ENCODE assay signal across 11 cellular contexts in genomic region chr14:59631237-59631636, GRCh38. TPM values are rescaled to one million over a fixed set of nuclear protein-coding genes. Genes with fewer than 3 reads are reported as not detected.
DNase-seq lines count a peak whose midpoint lies in the region; ATAC-seq and TF ChIP-seq lines count a peak whose summit lies in the region.
"Had no signal": no experiment of that assay in that cellular context is flagged by ENCODE, and none has a peak within 500 bp of the region (broad histone marks: within the 10 kb centered on the region; RNA-seq: fewer than 3 reads in every experiment).

No MANE protein-coding gene starts in this region.

- no peak overlapping the region for H3K4me3 ChIP-seq in parathyroid adenoma (ENCODE audit: low read depth, low read length)
- H3K4me3 ChIP-seq: BLaER1 had no signal

- no peaks in the 10 kb centered on the region for H3K79me2 ChIP-seq in parathyroid adenoma

- no peak overlapping the region for H2AFZ ChIP-seq in parathyroid adenoma

- H3K9me3 ChIP-seq in parathyroid adenoma (ENCODE audit: control insufficient read depth, low read length): no peaks in the 10 kb centered on the region
- H3K9me3 ChIP-seq: heart left ventricle had no signal

- no peaks in the 10 kb centered on the region for H3K36me3 ChIP-seq in parathyroid adenoma (ENCODE audit: control insufficient read depth, insufficient read depth, low read length)
- H3K36me3 ChIP-seq: BLaER1, heart left ventricle had no signal

- DNase-seq in NCI-H146 (lab: John Stamatoyannopoulos, UW) (peak; percentile 41), NCI-H146 treated with DMSO at 0.1 percent for 48 hours (lab: John Stamatoyannopoulos, UW; ENCODE audit: unreplicated experiment) (no peak), NCI-H1694 treated with DMSO at 0.1 percent for 48 hours (lab: John Stamatoyannopoulos, UW) (peak; percentile 35), cerebellar cortex (ENCODE audit: low spot score) (peak; percentile 37), mesenteric fat pad (ENCODE audit: low spot score) (no peak)
- no peak for DNase-seq in stimulated activated CD8-positive, alpha-beta memory T cell treated with anti-CD3 and anti-CD28 coated beads, Interleukin-4, amount 100 ng/mL, for 48 hours
- DNase-seq: activated CD4-positive, alpha-beta T cell treated with anti-CD3 and anti-CD28 coated beads, Interleukin-2, amount 10 ng/mL, durations not matched to agents 24 days and 14 days; heart left ventricle had no signal

- H3K4me2 ChIP-seq in parathyroid adenoma (ENCODE audit: low read length): no peak overlapping the region
- H3K4me2 ChIP-seq: BLaER1 had no signal

- H3K27ac ChIP-seq in parathyroid adenoma: no peak overlapping the region
- H3K27ac ChIP-seq: BLaER1, heart left ventricle had no signal

- ATAC-seq in GM18520 (IDR thresholded peaks at IDR 0.05; ENCODE audit: unreplicated experiment): no peak

- H3K27me3 ChIP-seq in parathyroid adenoma (ENCODE audit: control insufficient read depth, insufficient read depth, low read length): no peaks in the 10 kb centered on the region
- H3K27me3 ChIP-seq: BLaER1 had no signal

- no peak overlapping the region for H3K9ac ChIP-seq in parathyroid adenoma
- H3K9ac ChIP-seq: BLaER1 had no signal

- no peaks in the 10 kb centered on the region for H3K4me1 ChIP-seq in parathyroid adenoma
- H3K4me1 ChIP-seq: BLaER1 had no signal

- peak; percentile 11 for TF ChIP-seq CTCF in parathyroid adenoma (IDR thresholded peaks at IDR 0.05)

RNA-seq across cellular contexts. Expression of gene CCDC175, which starts 54.6 kb away (rescaled TPM):
- total RNA-seq in mesenteric fat pad: not detected
- total RNA-seq: activated CD4-positive, alpha-beta T cell treated with anti-CD3 and anti-CD28 coated beads, Interleukin-2, amount 10 ng/mL, durations not matched to agents 24 days and 14 days; heart left ventricle had no signal

Comparison
In these comparisons a context has a peak if more than half of its experiments do, and no peak if none do; other contexts are left out.
1. DNase-seq: peak in NCI-H146 (single experiment), NCI-H1694 treated with DMSO at 0.1 percent for 48 hours (single experiment) and cerebellar cortex (single experiment); none in NCI-H146 treated with DMSO at 0.1 percent for 48 hours (single experiment), stimulated activated CD8-positive, alpha-beta memory T cell treated with anti-CD3 and anti-CD28 coated beads, Interleukin-4, amount 100 ng/mL, for 48 hours (single experiment) and mesenteric fat pad (single experiment).